Comparison of ENCODE assay signal across 8 cellular contexts in genomic region chr17:32266389-32267269, GRCh38. TPM values are rescaled to one million over a fixed set of nuclear protein-coding genes. Genes with fewer than 3 reads are reported as not detected.
DNase-seq lines count a peak whose midpoint lies in the region; ATAC-seq, FAIRE-seq and TF ChIP-seq lines count a peak whose summit lies in the region.

No MANE protein-coding gene starts in this region.

- no peak for TF ChIP-seq CTCF in A549 (IDR thresholded peaks at IDR 0.05)
- TF ChIP-seq CTCF in HFFc6 (IDR thresholded peaks at IDR 0.05), result no peak

- no peak for TF ChIP-seq EP300 in A549 (IDR thresholded peaks at IDR 0.05)

- FAIRE-seq in A549 (lab: Jason Lieb, UNC), result no peak

- TF ChIP-seq POLR2A in A549 (IDR thresholded peaks at IDR 0.05; ENCODE audit: low read length), result no peak

- no peaks in the 10 kb centered on the region for H3K36me3 ChIP-seq in skeletal muscle satellite cell (ENCODE audit: insufficient read depth, low read length)

- peaks cover 63% of the 10 kb centered on the region for H3K27me3 Mint-ChIP-seq in HFFc6 (ENCODE audit: insufficient read depth)

- peak; percentile 7 to 35; a peak in 4 of 6 replicates for ATAC-seq in A549
- peak; percentile 5 for ATAC-seq in left ventricle myocardium superior
- no peak for ATAC-seq in GM19452 (IDR thresholded peaks at IDR 0.05; ENCODE audit: unreplicated experiment)
- no peak for ATAC-seq in GM21717 (IDR thresholded peaks at IDR 0.05; ENCODE audit: unreplicated experiment)

- no peaks in the 10 kb centered on the region for H3K9me3 ChIP-seq in A549
- no peaks in the 10 kb centered on the region for H3K9me3 ChIP-seq in skeletal muscle satellite cell (replicated peaks; ENCODE audit: low read length)

- H3K4me3 ChIP-seq in A549, result peak overlapping the region; percentile 89
- peak overlapping the region; percentile 62 for H3K4me3 ChIP-seq in skeletal muscle satellite cell (ENCODE audit: low read length)

- CTCF ChIA-PET in A549 (lab: Yijun Ruan, JAX), result interaction anchor here (1.3 kb wide), 3 partner anchors 12 to 15 kb away, joined by 3 read pairs; no protein-coding TSS in a partner anchor

- no peaks in the 10 kb centered on the region for H3K9me3 Mint-ChIP-seq in HFFc6

- no peak overlapping the region for H3K27ac Mint-ChIP-seq in HFFc6

- H3K27ac ChIP-seq in A549, result peak overlapping the region; percentile 55 to 84

- H3K4me2 ChIP-seq in A549 (peak overlapping the region; percentile 99), skeletal muscle satellite cell (ENCODE audit: low read length) (peak overlapping the region; percentile 81)

- H3K27me3 ChIP-seq in skeletal muscle satellite cell (ENCODE audit: control insufficient read depth, insufficient read depth, low read length), result peaks cover 88% of the 10 kb centered on the region

- H3K4me1 ChIP-seq in A549 (peaks cover 36% of the 10 kb centered on the region), skeletal muscle satellite cell (ENCODE audit: control insufficient read depth, insufficient read depth, low read length) (peaks cover 6% of the 10 kb centered on the region)

- H3K4me1 Mint-ChIP-seq in HFFc6 (ENCODE audit: low read depth), result no peaks in the 10 kb centered on the region

- no peak overlapping the region for H3K9ac ChIP-seq in skeletal muscle satellite cell (ENCODE audit: low read depth, low read length)

- peak overlapping the region; percentile 25; the same call in 1 of the 2 replicates for H3K4me3 Mint-ChIP-seq in HFFc6

- TF ChIP-seq RAD21 in A549 (conservative IDR thresholded peaks at IDR 0.05 in 1 of 2, IDR thresholded peaks at IDR 0.05 in 1 of 2), result no peak

- H3K36me3 Mint-ChIP-seq in HFFc6 (ENCODE audit: low read depth), result no peaks in the 10 kb centered on the region

- WGBS in A549 (ENCODE audit: missing lambda C conversion rate), result 17% methylated on average over 40 of the region's 78 CpGs

- DNase-seq in A549 (ENCODE audit: low read depth in 1 of 2, low spot score in 1 of 2) (no peak), HFFc6 (no peak), left ventricle myocardium superior (peak; percentile 47)
- DNase-seq in activated T-cell treated with anti-CD3 and anti-CD28 coated beads, Interleukin-2, amount 50 U/mL, for 48 hours, result peak; percentile 42 to 48
- DNase-seq in effector CD4-positive, alpha-beta T cell, result no peak

- POLR2A ChIA-PET in A549 (lab: Yijun Ruan, JAX), result no interaction called here

- intact Hi-C loops in left ventricle myocardium superior (cut with micrococcal nuclease), result no loop called here

TF ChIP-seq in A549, 52 proteins besides CTCF, POLR2A, EP300 and RAD21:
- TF ChIP-seq GATA3 (IDR thresholded peaks at IDR 0.05; ENCODE audit: borderline replicate concordance) (0 out of 2 replicates have a peak, but pooled peaks have one; percentile 17), KDM5A (IDR thresholded peaks at IDR 0.05) (no peak)

RNA-seq across cellular contexts. Expression of gene RHBDL3, which starts 1.0 kb away (rescaled TPM):
- polyA plus RNA-seq in A549 (2011; rRNA removed) (2.0 and 3.1 TPM in 2 replicates), A549 (2017; fragmentation: RNase III; extraction: RNeasy Plus Mini Kit Qiagen cat#74134 plus additional on column Dnase treatment) (4.2 to 6.6 TPM (median 5.9 TPM) in 3 replicates)
- 3.5 and 4.3 TPM in 2 replicates for polyA plus RNA-seq in A549 (2012; cell fraction: cytosol; rRNA removed)
- polyA plus RNA-seq in A549 (2012; cell fraction: nucleus; rRNA removed), result 8.9 and 9.1 TPM in 2 replicates
- 3.1 and 5.2 TPM in 2 replicates for polyA minus RNA-seq in A549 (2011; rRNA and poly(A)+ RNA removed)
- total RNA-seq in HFFc6 (2021; fragmentation: NEBNext Ultra II Directional; extraction: Animal tissue kit (Norgen Biotek cat#: 25700)), result under 1 TPM in 1 of 6 experiments, not detected in 5; 0.07 TPM
- 3.1 TPM for total RNA-seq in left ventricle myocardium superior
- not detected in 2 replicates for total RNA-seq in skeletal muscle satellite cell (2012; rRNA removed)

Comparison
In these comparisons a context has a peak if more than half of its experiments do, and no peak if none do; other contexts are left out.
1. ATAC-seq: peak in A549 (2 of 2) and left ventricle myocardium superior (single experiment); none in GM19452 (single experiment) and GM21717 (single experiment).
2. DNase-seq: peak in activated T-cell treated with anti-CD3 and anti-CD28 coated beads, Interleukin-2, amount 50 U/mL, for 48 hours (2 of 2) and left ventricle myocardium superior (single experiment); none in A549 (0 of 2), HFFc6 (single experiment) and effector CD4-positive, alpha-beta T cell (single experiment).